ENCODE assay signal across 1 cellular context in genomic region chr18:79947881-79948610, GRCh38.
A peak's percentile ranks its signal among the peaks of the same experiment; 100 is the strongest.
TF ChIP-seq lines count a peak whose summit lies in the region.

No MANE protein-coding gene starts in this region.

TF ChIP-seq in HepG2, 621 proteins besides CTCF, POLR2A, EP300 and RAD21 (continued from another document):
- TF ChIP-seq KIAA2018 (CRISPR knock-in tag; IDR thresholded peaks at IDR 0.05; ENCODE audit: borderline replicate concordance) (no peak), TOE1 (CRISPR knock-in tag; IDR thresholded peaks at IDR 0.05) (no peak), KDM5A (IDR thresholded peaks at IDR 0.05; ENCODE audit: borderline replicate concordance, low read length) (no peak), ZKSCAN8 (CRISPR knock-in tag; IDR thresholded peaks at IDR 0.05; ENCODE audit: borderline replicate concordance) (no peak), KAT2B (IDR thresholded peaks at IDR 0.05; ENCODE audit: borderline replicate concordance, low read depth, low read length) (no peak), ZBTB49 (CRISPR knock-in tag; IDR thresholded peaks at IDR 0.05; ENCODE audit: borderline replicate concordance) (no peak), SNAPC2 (CRISPR knock-in tag; IDR thresholded peaks at IDR 0.05) (no peak), POGK (CRISPR knock-in tag; conservative IDR thresholded peaks at IDR 0.05) (no peak), ZNF615 (CRISPR knock-in tag; IDR thresholded peaks at IDR 0.05; ENCODE audit: borderline replicate concordance) (no peak), ZNF138 (CRISPR knock-in tag; IDR thresholded peaks at IDR 0.05; ENCODE audit: low read depth) (no peak), AHR (CRISPR knock-in tag; IDR thresholded peaks at IDR 0.05) (no peak), HMG20A (CRISPR knock-in tag; IDR thresholded peaks at IDR 0.05; ENCODE audit: borderline replicate concordance) (peak; percentile 35; the same call in 1 of the 2 replicates), E2F5 (CRISPR knock-in tag; conservative IDR thresholded peaks at IDR 0.05) (no peak), ZNF317 (CRISPR knock-in tag; IDR thresholded peaks at IDR 0.05) (0 out of 2 replicates have a peak, but pooled peaks have one; percentile 47), IKZF5 (CRISPR knock-in tag; IDR thresholded peaks at IDR 0.05) (peak; percentile 63; the same call in 1 of the 2 replicates), ZNF878 (CRISPR knock-in tag; IDR thresholded peaks at IDR 0.05) (no peak), ZFX (CRISPR knock-in tag; IDR thresholded peaks at IDR 0.05; ENCODE audit: low read depth) (peak; percentile 54), ZNF335 (CRISPR knock-in tag; IDR thresholded peaks at IDR 0.05) (no peak), SUZ12 (IDR thresholded peaks at IDR 0.05; ENCODE audit: low read depth, low read length) (no peak), EHMT2 (IDR thresholded peaks at IDR 0.05; ENCODE audit: borderline replicate concordance, low read depth, low read length) (0 out of 2 replicates have a peak, but pooled peaks have one; percentile 42), POLR2G (IDR thresholded peaks at IDR 0.05; ENCODE audit: low read depth, low read length) (no peak)
